8 cellular contexts compared by ENCODE assay signal in the genomic region with DNA sequence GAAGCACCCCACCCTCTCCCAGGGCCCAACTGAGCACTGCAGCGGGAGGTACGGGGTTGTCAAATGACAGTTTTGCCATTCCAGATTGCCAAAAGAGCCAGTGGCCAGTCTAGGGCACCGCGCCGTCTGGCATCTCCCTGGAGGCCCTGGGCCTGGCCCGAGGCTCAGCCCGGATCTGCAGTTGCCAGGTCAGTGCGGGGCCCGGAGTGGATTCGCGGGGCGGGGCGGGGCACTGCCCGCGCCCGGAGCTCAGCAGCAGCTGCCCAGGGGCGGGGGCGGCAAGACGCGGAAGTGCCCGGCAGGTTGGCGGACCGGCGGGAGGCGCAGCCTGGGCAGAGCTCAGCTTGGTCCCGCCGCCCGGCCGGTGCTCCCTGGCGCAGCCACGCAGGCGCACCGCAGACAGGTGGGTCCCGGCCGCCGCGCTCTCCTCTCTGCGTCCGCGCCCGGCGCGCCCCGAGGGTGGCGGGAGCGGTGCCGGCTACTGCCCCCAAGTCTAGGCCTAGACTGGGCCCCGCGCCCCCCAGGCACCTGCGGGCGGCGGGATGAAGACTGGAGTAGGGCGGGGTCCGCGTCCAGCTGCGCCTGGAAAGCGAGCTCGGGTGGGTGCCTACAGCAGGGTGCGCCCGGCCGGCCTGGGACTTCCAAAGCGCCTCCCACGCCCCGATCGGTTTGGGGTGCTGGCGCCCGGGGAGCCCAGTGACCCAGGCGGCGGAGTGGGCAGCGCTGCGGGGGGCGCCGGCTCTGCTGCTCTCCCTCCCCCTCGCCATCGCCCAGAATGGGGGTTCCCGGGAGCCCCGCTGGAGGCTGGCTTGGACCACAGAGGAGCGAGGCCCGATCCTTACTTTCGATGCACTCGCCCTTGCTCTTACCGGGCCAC. TPM values are rescaled to one million over a fixed set of nuclear protein-coding genes. Genes with fewer than 3 reads are reported as not detected.
DNase-seq lines count a peak whose midpoint lies in the region; ATAC-seq and TF ChIP-seq lines count a peak whose summit lies in the region.

A gene with protein sequence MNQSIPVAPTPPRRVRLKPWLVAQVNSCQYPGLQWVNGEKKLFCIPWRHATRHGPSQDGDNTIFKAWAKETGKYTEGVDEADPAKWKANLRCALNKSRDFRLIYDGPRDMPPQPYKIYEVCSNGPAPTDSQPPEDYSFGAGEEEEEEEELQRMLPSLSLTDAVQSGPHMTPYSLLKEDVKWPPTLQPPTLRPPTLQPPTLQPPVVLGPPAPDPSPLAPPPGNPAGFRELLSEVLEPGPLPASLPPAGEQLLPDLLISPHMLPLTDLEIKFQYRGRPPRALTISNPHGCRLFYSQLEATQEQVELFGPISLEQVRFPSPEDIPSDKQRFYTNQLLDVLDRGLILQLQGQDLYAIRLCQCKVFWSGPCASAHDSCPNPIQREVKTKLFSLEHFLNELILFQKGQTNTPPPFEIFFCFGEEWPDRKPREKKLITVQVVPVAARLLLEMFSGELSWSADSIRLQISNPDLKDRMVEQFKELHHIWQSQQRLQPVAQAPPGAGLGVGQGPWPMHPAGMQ (plus strand): TSS at position 281 of the 877 bp plus-strand sequence. CDS start 4,155 bp downstream, outside the sequence.

- TF ChIP-seq POLR2A in GM18505 (IDR thresholded peaks at IDR 0.05; ENCODE audit: borderline replicate concordance, extremely low read depth, insufficient read depth, insufficient read length) (peak; percentile 83), breast epithelium (IDR thresholded peaks at IDR 0.05) (no peak), stomach (IDR thresholded peaks at IDR 0.05) (no peak)

- POLR2A ChIA-PET in BJ (lab: Charles Lee) = no interaction called here

- DNase-seq in BJ (ENCODE audit: low read depth) = no peak
- peak; percentile 7 for DNase-seq in NCI-H748 treated with DMSO at 0.1 percent for 48 hours (lab: John Stamatoyannopoulos, UW)
- DNase-seq in breast epithelium (ENCODE audit: low spot score in 2 of 2) = no peak
- DNase-seq in left kidney (ENCODE audit: low read depth, low spot score) = peak; percentile 70
- peak; percentile 80 for DNase-seq in stomach
- DNase-seq in hepatic stellate cell (ENCODE audit: low spot score) = no peak

- H3K27ac ChIP-seq in breast epithelium (no peak within 1 kb of the TSS), stomach (peak within 1 kb of the TSS; percentile 18 to 75 (median 58))

- peaks cover 31% of the 10 kb centered on the region for H3K27me3 ChIP-seq in BJ (ENCODE audit: control insufficient read depth, insufficient read depth, low read length)
- no peaks in the 10 kb centered on the region for H3K27me3 ChIP-seq in breast epithelium
- peaks cover 0 to 65% (median 0%) of the 10 kb centered on the region in 3 donors for H3K27me3 ChIP-seq in stomach

- intact Hi-C loops in breast epithelium (cut with DNase I; ENCODE audit: low total_unique reads) (no loop called here), stomach (cut with DNase I; ENCODE audit: low total_unique reads) (no loop called here)

- H3K9me3 ChIP-seq in breast epithelium (no peaks in the 10 kb centered on the region), stomach (no peaks in the 10 kb centered on the region)

- no peaks in the 10 kb centered on the region for H3K4me1 ChIP-seq in breast epithelium
- peaks cover 17 to 37% (median 25%) of the 10 kb centered on the region in 4 donors for H3K4me1 ChIP-seq in stomach

- WGBS in stomach, 5 donors = 0 to 3% (median 2%) methylated on average over 17 to 82 of the region's 82 CpGs

- TF ChIP-seq EP300 in stomach (IDR thresholded peaks at IDR 0.05) = no peak

- no peaks in the 10 kb centered on the region for H3K36me3 ChIP-seq in BJ (ENCODE audit: control insufficient read depth, insufficient read depth, low read length)
- no peaks in the 10 kb centered on the region for H3K36me3 ChIP-seq in breast epithelium
- H3K36me3 ChIP-seq in stomach = no peaks in the 10 kb centered on the region

- CTCF ChIA-PET in BJ (lab: Yijun Ruan, JAX) = no interaction called here

- H3K4me3 ChIP-seq in BJ (ENCODE audit: low read depth, low read length) (peak within 1 kb of the TSS; percentile 37), breast epithelium (peak within 1 kb of the TSS; percentile 51 to 75 (median 63)), stomach (peak within 1 kb of the TSS; percentile 61 to 90 (median 68))

- ATAC-seq in GM18505 (IDR thresholded peaks at IDR 0.05; ENCODE audit: unreplicated experiment) = no peak
- ATAC-seq in HG03139 (IDR thresholded peaks at IDR 0.05; ENCODE audit: unreplicated experiment) = no peak

- TF ChIP-seq CTCF in BJ (IDR thresholded peaks at IDR 0.05; ENCODE audit: insufficient read depth, low read depth, low read length) (no peak), breast epithelium (IDR thresholded peaks at IDR 0.05) (no peak), stomach (IDR thresholded peaks at IDR 0.05) (no peak)

RNA-seq across cellular contexts. Expression of the gene that starts here (rescaled TPM):
- polyA plus RNA-seq in BJ (2011; rRNA removed) (0.26 and 0.36 TPM in 2 replicates), stomach (1 to 10 TPM; 3.2 to 7.3 (median 3.4) TPM)
- 0.28 and 0.46 TPM in 2 replicates for polyA minus RNA-seq in BJ (2011; rRNA and poly(A)+ RNA removed)
- total RNA-seq in breast epithelium (10 to 100 TPM in 2 of 3 donors, 1 to 10 TPM in 1; 4.6 to 19.4 (median 11.1) TPM), stomach (10 to 100 TPM in 1 of 5 donors, 1 to 10 TPM in 4; 2.2 to 13.8 (median 5.8) TPM)

Comparison
In these comparisons a context has a peak if more than half of its experiments do, and no peak if none do; other contexts are left out.
1. DNase-seq: peak in NCI-H748 treated with DMSO at 0.1 percent for 48 hours (single experiment), left kidney (single experiment) and stomach (single experiment); none in BJ (single experiment), breast epithelium (0 of 2) and hepatic stellate cell (single experiment).
2. H3K27ac ChIP-seq: peak in stomach (5 of 5); none in breast epithelium (0 of 2).
3. Peak in every context shown above with its lines, with median percentiles within 50 percentile points of each other: H3K4me3 ChIP-seq.